In the genomic region with DNA sequence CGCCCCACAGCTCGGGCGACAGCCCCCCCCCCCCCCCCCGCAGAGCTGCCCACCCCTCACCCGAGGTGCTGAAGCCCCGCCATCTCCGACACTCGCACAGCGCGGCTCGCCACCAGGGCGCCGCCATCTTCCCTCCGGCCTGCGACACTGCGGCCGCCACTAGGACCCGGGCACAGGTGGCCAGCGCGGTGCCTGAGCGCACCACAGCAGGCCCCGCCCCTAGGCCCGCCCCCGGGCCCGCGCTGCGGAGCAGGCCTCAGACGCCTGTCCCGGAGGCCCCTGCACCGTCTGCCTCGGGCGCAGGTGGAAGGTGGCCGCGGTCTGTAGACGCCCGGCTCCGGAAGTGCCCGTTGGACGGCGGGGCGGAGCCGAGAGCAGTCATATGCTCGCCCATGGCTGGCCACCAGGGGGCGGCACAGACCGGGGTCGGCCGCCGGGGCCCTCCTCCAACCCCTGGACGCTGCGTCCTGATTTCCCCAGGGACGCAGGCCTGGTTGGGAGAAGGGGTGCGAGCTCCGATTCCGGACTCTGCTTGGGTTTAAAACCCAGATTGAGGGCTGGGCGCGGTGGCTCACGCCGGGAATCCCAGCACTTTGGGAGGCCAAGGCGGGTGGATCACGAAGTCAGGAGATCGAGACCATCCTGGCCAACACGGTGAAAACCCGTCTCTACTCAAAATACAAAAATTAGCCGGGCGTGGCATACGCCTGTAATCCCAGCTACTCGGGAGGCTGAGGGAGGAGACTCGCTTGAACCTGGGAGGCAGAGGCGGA, we compare ENCODE assay signal across 8 cellular contexts. TPM values are rescaled to one million over a fixed set of nuclear protein-coding genes. Genes with fewer than 3 reads are reported as not detected.
A peak's percentile ranks its signal among the peaks of the same experiment; 100 is the strongest.
DNase-seq lines count a peak whose midpoint lies in the region; FAIRE-seq and TF ChIP-seq lines count a peak whose summit lies in the region.

A gene (minus strand): TSS at position 136 of the 773 bp plus-strand sequence. CDS start 9 bp downstream, at position 127.

- H4K20me1 ChIP-seq in Loucy (ENCODE audit: insufficient read depth, low read length, poor library complexity, severe bottlenecking) (peaks cover 6% of the 10 kb centered on the region), neural cell (ENCODE audit: insufficient read depth) (no peaks in the 10 kb centered on the region)

- DNase-seq in H54 (ENCODE audit: insufficient read length, low spot score) (peak; percentile 99), fibroblast of the aortic adventitia (ENCODE audit: low read depth) (peak; percentile 88), stomach (peak; percentile 97)
- DNase-seq in activated effector memory CD4-positive, alpha-beta T cell treated with Interleukin-2 at 50 U/mL for 16 hours = peak; percentile 94

- peaks cover 13% of the 10 kb centered on the region; the same call in 1 of the 2 replicates for H3K36me3 ChIP-seq in ES-I3 (ENCODE audit: insufficient read depth, low read length)
- H3K36me3 ChIP-seq in Loucy (ENCODE audit: insufficient read depth, low read length) = peaks cover 13% of the 10 kb centered on the region; the same call in 1 of the 2 replicates
- H3K36me3 ChIP-seq in neural cell (ENCODE audit: insufficient read depth, low read length) = no peaks in the 10 kb centered on the region
- peaks cover 30 to 34% (median 34%) of the 10 kb centered on the region in 4 donors for H3K36me3 ChIP-seq in stomach

- TF ChIP-seq POLR2A in H54 (IDR thresholded peaks at IDR 0.05; ENCODE audit: low read depth, low read length) = peak; percentile 95
- TF ChIP-seq POLR2A in Raji (IDR thresholded peaks at IDR 0.05; ENCODE audit: insufficient read depth, low read depth, low read length) = peak; percentile 85
- TF ChIP-seq POLR2A in stomach (IDR thresholded peaks at IDR 0.05) = peak in 1 of 4 donors; percentile 12

- intact Hi-C loops in stomach (cut with DNase I; ENCODE audit: low total_unique reads) = loop anchor here (5.0 kb wide), 1 partner anchor 97 kb away; a partner anchor contains a TSS

- H3K79me2 ChIP-seq in Loucy (ENCODE audit: insufficient read depth, low read length) (peaks cover 32% of the 10 kb centered on the region), neural cell (replicated peaks; ENCODE audit: insufficient read depth, low read length) (no peaks in the 10 kb centered on the region)

- TF ChIP-seq CTCF in Loucy (conservative IDR thresholded peaks at IDR 0.05; ENCODE audit: low read length) (peak; percentile 74), fibroblast of the aortic adventitia (IDR thresholded peaks at IDR 0.05; ENCODE audit: insufficient read depth, low read length) (peak; percentile 86), neural cell (IDR thresholded peaks at IDR 0.05; ENCODE audit: poor library complexity, severe bottlenecking) (peak; percentile 99), stomach (IDR thresholded peaks at IDR 0.05) (peak in 6 of 7 experiments; percentile 90 to 100 (median 99))

- no peaks in the 10 kb centered on the region; the same call in 1 of the 2 replicates for H3K4me1 ChIP-seq in ES-I3 (ENCODE audit: insufficient read depth, low read length)
- peaks cover 35% of the 10 kb centered on the region for H3K4me1 ChIP-seq in Loucy (ENCODE audit: insufficient read depth, low read length, poor library complexity, severe bottlenecking)
- peaks cover 15 to 33% (median 24%) of the 10 kb centered on the region in 4 donors for H3K4me1 ChIP-seq in stomach

- H3K9me3 ChIP-seq in ES-I3 (ENCODE audit: control insufficient read depth, insufficient read depth, low read length) (no peaks in the 10 kb centered on the region), Loucy (ENCODE audit: insufficient read depth, low read depth, low read length) (no peaks in the 10 kb centered on the region), neural cell (ENCODE audit: low read length) (no peaks in the 10 kb centered on the region), stomach (no peaks in the 10 kb centered on the region)

- FAIRE-seq in H54 (lab: Jason Lieb, UNC) = no peak

- H3F3A ChIP-seq in Loucy (ENCODE audit: low read depth) (no peaks in the 10 kb centered on the region), neural cell (ENCODE audit: insufficient read depth, low read length, poor library complexity, severe bottlenecking) (no peaks in the 10 kb centered on the region)

- WGBS in stomach, 5 donors = 1 to 6% (median 2%) methylated on average over 18 to 68 of the region's 69 CpGs

- peak within 1 kb of the TSS; percentile 91 for H2AFZ ChIP-seq in Loucy (ENCODE audit: low read length)
- peak within 1 kb of the TSS; percentile 51 for H2AFZ ChIP-seq in neural cell (ENCODE audit: low read depth, low read length)

- H3K27me3 ChIP-seq in Loucy (ENCODE audit: insufficient read depth, low read length, poor library complexity, severe bottlenecking) = no peaks in the 10 kb centered on the region
- H3K27me3 ChIP-seq in neural cell (ENCODE audit: insufficient read depth, low read depth, low read length) = no peaks in the 10 kb centered on the region
- no peaks in the 10 kb centered on the region for H3K27me3 ChIP-seq in stomach

- TF ChIP-seq EP300 in neural cell (conservative IDR thresholded peaks at IDR 0.05; ENCODE audit: poor library complexity, severe bottlenecking) (peak; percentile 62), stomach (IDR thresholded peaks at IDR 0.05) (no peak)

- H3K4me3 ChIP-seq in Loucy (ENCODE audit: low read length, poor library complexity, severe bottlenecking) (peak within 1 kb of the TSS; percentile 100), fibroblast of the aortic adventitia (ENCODE audit: low read depth, low read length) (peak within 1 kb of the TSS; percentile 81), neural cell (ENCODE audit: low read length) (peak within 1 kb of the TSS; percentile 93), stomach (peak within 1 kb of the TSS; percentile 85 to 91 (median 89))

- H3K9ac ChIP-seq in ES-I3 (ENCODE audit: low read depth, low read length) = peak within 1 kb of the TSS; percentile 78
- H3K9ac ChIP-seq in Loucy (ENCODE audit: low read depth, low read length, poor library complexity, severe bottlenecking) = peak within 1 kb of the TSS; percentile 95
- H3K9ac ChIP-seq in neural cell (ENCODE audit: low read length) = peak within 1 kb of the TSS; percentile 78

- TF ChIP-seq RAD21 in neural cell (conservative IDR thresholded peaks at IDR 0.05) = peak; percentile 88

- peak within 1 kb of the TSS; percentile 100 for H3K4me2 ChIP-seq in Loucy (ENCODE audit: low read depth, low read length, poor library complexity, severe bottlenecking)
- peak within 1 kb of the TSS; percentile 71 for H3K4me2 ChIP-seq in neural cell (ENCODE audit: low read length)

- H3K9me2 ChIP-seq in Loucy (replicated peaks; ENCODE audit: low read depth, low read length) (no peaks in the 10 kb centered on the region), neural cell (ENCODE audit: insufficient read depth, low read length) (no peaks in the 10 kb centered on the region)

- peak within 1 kb of the TSS; percentile 69 for H3K27ac ChIP-seq in neural cell (ENCODE audit: low read length)
- peak within 1 kb of the TSS; percentile 87 to 95 (median 92) for H3K27ac ChIP-seq in stomach

TF ChIP-seq in neural cell, 6 proteins besides CTCF, POLR2A, EP300 and RAD21:
- peak; percentile 91 for TF ChIP-seq MXI1 (conservative IDR thresholded peaks at IDR 0.05; ENCODE audit: poor library complexity, severe bottlenecking)
- TF ChIP-seq EZH2 (IDR thresholded peaks at IDR 0.05; ENCODE audit: borderline replicate concordance, insufficient read depth, low read length, poor library complexity, severe bottlenecking) = no peak
- TF ChIP-seq TAF1 (IDR thresholded peaks at IDR 0.05; ENCODE audit: low read depth) = peak; percentile 52
- TF ChIP-seq, protein P1, sequence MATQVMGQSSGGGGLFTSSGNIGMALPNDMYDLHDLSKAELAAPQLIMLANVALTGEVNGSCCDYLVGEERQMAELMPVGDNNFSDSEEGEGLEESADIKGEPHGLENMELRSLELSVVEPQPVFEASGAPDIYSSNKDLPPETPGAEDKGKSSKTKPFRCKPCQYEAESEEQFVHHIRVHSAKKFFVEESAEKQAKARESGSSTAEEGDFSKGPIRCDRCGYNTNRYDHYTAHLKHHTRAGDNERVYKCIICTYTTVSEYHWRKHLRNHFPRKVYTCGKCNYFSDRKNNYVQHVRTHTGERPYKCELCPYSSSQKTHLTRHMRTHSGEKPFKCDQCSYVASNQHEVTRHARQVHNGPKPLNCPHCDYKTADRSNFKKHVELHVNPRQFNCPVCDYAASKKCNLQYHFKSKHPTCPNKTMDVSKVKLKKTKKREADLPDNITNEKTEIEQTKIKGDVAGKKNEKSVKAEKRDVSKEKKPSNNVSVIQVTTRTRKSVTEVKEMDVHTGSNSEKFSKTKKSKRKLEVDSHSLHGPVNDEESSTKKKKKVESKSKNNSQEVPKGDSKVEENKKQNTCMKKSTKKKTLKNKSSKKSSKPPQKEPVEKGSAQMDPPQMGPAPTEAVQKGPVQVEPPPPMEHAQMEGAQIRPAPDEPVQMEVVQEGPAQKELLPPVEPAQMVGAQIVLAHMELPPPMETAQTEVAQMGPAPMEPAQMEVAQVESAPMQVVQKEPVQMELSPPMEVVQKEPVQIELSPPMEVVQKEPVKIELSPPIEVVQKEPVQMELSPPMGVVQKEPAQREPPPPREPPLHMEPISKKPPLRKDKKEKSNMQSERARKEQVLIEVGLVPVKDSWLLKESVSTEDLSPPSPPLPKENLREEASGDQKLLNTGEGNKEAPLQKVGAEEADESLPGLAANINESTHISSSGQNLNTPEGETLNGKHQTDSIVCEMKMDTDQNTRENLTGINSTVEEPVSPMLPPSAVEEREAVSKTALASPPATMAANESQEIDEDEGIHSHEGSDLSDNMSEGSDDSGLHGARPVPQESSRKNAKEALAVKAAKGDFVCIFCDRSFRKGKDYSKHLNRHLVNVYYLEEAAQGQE (IDR thresholded peaks at IDR 0.05; ENCODE audit: borderline replicate concordance) = no peak
- peak; percentile 85 for TF ChIP-seq SMC3 (conservative IDR thresholded peaks at IDR 0.05; ENCODE audit: poor library complexity)
- TF ChIP-seq POLR2AphosphoS5 (IDR thresholded peaks at IDR 0.05) = peak; percentile 83

RNA-seq across cellular contexts. Expression of the gene that starts here (rescaled TPM):
- total RNA-seq in fibroblast of the aortic adventitia (ENCODE audit: low replicate concordance) (27.0 and 39.2 TPM in 2 replicates), stomach (100 to 1,000 TPM in 1 of 5 donors, 10 to 100 TPM in 3, 1 to 10 TPM in 1; 9.3 to 244 (median 29.9) TPM)
- polyA plus RNA-seq in neural cell (91.2 and 115 TPM in 2 replicates), stomach (10 to 100 TPM; 54.2 to 89.2 (median 73.9) TPM)
- polyA minus RNA-seq in neural cell = 34.8 and 41.6 TPM in 2 replicates

Comparison
In these comparisons a context has a peak if more than half of its experiments do, and no peak if none do; other contexts are left out.
1. Peak in every context shown above with its lines: DNase-seq, H3K4me3 ChIP-seq and H3K27ac ChIP-seq.